Comparison of ENCODE assay signal across 8 cellular contexts in the genomic region with DNA sequence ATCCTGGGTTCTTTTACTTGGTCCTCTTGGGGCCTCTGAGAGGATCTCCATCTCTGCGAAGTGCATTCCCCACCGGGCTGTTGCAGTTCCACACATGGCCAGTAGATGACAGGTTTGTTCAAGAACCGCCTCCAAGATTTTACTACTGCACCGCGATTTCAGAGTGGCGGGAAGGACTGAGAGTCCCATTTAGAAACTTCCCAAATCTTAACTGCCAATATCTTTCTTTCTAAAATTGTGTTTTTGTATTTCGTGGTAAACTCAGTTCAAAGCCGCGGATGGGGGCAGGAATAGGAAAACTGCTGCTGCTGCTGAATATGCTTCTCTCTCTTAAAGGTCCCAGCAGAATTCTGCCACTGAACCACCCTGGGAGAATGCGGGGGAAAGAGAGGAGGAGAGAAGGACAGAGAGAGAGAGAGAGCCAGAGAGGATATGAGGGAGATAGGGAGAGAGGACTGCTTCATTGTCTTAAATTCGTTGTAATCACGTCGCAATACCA. TPM values are rescaled to one million over a fixed set of nuclear protein-coding genes. Genes with fewer than 3 reads are reported as not detected.
DNase-seq lines count a peak whose midpoint lies in the region; ATAC-seq and TF ChIP-seq lines count a peak whose summit lies in the region.

No MANE protein-coding gene starts in this region.

- CTCF ChIA-PET in HEK293T (lab: Yijun Ruan, JAX): interaction anchor here (0.8 to 0.9 kb wide), 3 partner anchors 200 to 370 kb away, joined by 3 read pairs; no protein-coding TSS in a partner anchor

- peak in 11 of 14 donors; percentile 2 to 55 (median 23) for DNase-seq in C1 segment of cervical spinal cord (lab: John Stamatoyannopoulos, UW)
- peak; percentile 72 for DNase-seq in HEK293T (ENCODE audit: extremely low spot score)
- peak; percentile 64 for DNase-seq in NOMO-1 treated with DMSO at 0.1 percent for 48 hours (lab: John Stamatoyannopoulos, UW; ENCODE audit: unreplicated experiment)
- DNase-seq in activated CD8-positive, alpha-beta memory T cell treated with anti-CD3 and anti-CD28 coated beads, Interleukin-2, amount 50 U/mL, for 1 hour (ENCODE audit: extremely low read depth): peak; percentile 46
- peak; percentile 74 for DNase-seq in epithelial cell of esophagus (ENCODE audit: low read depth)
- DNase-seq in mucosa of gallbladder (ENCODE audit: low spot score): peak; percentile 80
- peak; percentile 56 for DNase-seq in stimulated activated CD8-positive, alpha-beta memory T cell treated with anti-CD3 and anti-CD28 coated beads, Interleukin-7, amount 100 ng/mL, for 24 hours (ENCODE audit: low read depth)

- TF ChIP-seq CTCF in epithelial cell of esophagus (IDR thresholded peaks at IDR 0.05; ENCODE audit: insufficient read depth, low read depth, low read length, missing control alignments): peak; percentile 100

- POLR2A ChIA-PET in HEK293T (lab: Yijun Ruan, JAX): no interaction called here

- no peak for ATAC-seq in GM21723 (IDR thresholded peaks at IDR 0.05; ENCODE audit: unreplicated experiment)

- H3K4me3 ChIP-seq in epithelial cell of esophagus (ENCODE audit: low read length): no peak overlapping the region

TF ChIP-seq in HEK293T, 16 proteins besides CTCF, POLR2A, EP300 and RAD21:
- TF ChIP-seq L3MBTL2 (conservative IDR thresholded peaks at IDR 0.05) (no peak), HDGF (IDR thresholded peaks at IDR 0.05; ENCODE audit: borderline replicate concordance) (no peak), FOXK2 (IDR thresholded peaks at IDR 0.05) (no peak)

RNA-seq across cellular contexts. Expression of a gene that starts 8.6 kb away (rescaled TPM):
- total RNA-seq in mucosa of gallbladder: not detected

RNA-seq across cellular contexts. Expression of a gene that starts 24.1 kb away (rescaled TPM):
- 375 TPM for total RNA-seq in mucosa of gallbladder

RNA-seq across cellular contexts. Expression of a gene that starts 43.9 kb away (rescaled TPM):
- not detected for total RNA-seq in mucosa of gallbladder

Comparison
In these comparisons a context has a peak if more than half of its experiments do, and no peak if none do; other contexts are left out.
1. DNase-seq: peak in every context shown above with its lines; median percentile 80 in mucosa of gallbladder; 74 in epithelial cell of esophagus; 72 in HEK293T; 64 in NOMO-1 treated with DMSO at 0.1 percent for 48 hours; 56 in stimulated activated CD8-positive, alpha-beta memory T cell treated with anti-CD3 and anti-CD28 coated beads, Interleukin-7, amount 100 ng/mL, for 24 hours; 46 in activated CD8-positive, alpha-beta memory T cell treated with anti-CD3 and anti-CD28 coated beads, Interleukin-2, amount 50 U/mL, for 1 hour; 23 in C1 segment of cervical spinal cord.